14 cellular contexts compared by ENCODE assay signal in the genomic region with DNA sequence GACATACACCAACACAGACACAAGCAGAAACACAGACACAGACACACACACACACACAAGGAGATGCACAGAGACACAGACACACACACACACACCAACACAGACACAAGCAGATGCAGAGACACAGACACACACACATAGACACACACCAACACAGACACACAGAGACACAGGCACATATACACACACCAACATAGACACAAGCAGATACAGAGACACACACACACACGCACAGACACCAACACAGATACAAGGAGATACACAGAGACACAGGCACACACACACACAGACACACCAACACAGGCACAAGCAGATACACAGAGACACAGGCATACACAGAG.
DNase-seq lines count a peak whose midpoint lies in the region; ATAC-seq, FAIRE-seq and TF ChIP-seq lines count a peak whose summit lies in the region.
"Had no signal": no experiment of that assay in that cellular context is flagged by ENCODE, and none has a peak within 500 bp of the region (broad histone marks: within the 10 kb centered on the region; RNA-seq: fewer than 3 reads in every experiment).

No MANE protein-coding gene starts in this region.

- POLR2A ChIA-PET in GM12878 (lab: Charles Lee) = interaction anchor here (0.7 kb wide), 1 partner anchor 134 kb away, joined by 5 read pairs; no protein-coding TSS in a partner anchor

- H3K4me2 ChIP-seq in GM12878 (ENCODE audit: control insufficient read depth, insufficient read depth) = peak overlapping the region; percentile 6

- no peak overlapping the region for H2AFZ ChIP-seq in GM12878 (ENCODE audit: control insufficient read depth, low read depth, low read length)

- no peaks in the 10 kb centered on the region for H3K79me2 ChIP-seq in GM12878 (ENCODE audit: control insufficient read depth, insufficient read depth, low read length)

- no peak for TF ChIP-seq RAD21 in GM12878 (IDR thresholded peaks at IDR 0.05; ENCODE audit: insufficient read depth, low read depth, low read length)

- WGBS in heart right ventricle, 2 donors = 89 to 100% methylated on average over 1 of the region's 1 CpG
- WGBS in GM12878 (ENCODE audit: insufficient coverage, insufficient replicate concordance, low lambda C conversion rate, missing lambda C conversion rate) = 84% methylated on average over 1 of the region's 1 CpG
- 58 to 73% methylated on average over 1 of the region's 1 CpG for WGBS in body of pancreas, 2 donors

- no peaks in the 10 kb centered on the region for H4K20me1 ChIP-seq in GM12878 (ENCODE audit: control insufficient read depth, insufficient read depth)

- DNase-seq in heart right ventricle (no peak), left cardiac atrium (no peak), GM12878 (ENCODE audit: low read depth, low spot score) (no peak), uterus (no peak), SHP77 treated with DMSO at 0.1 percent for 48 hours (lab: John Stamatoyannopoulos, UW) (no peak), body of pancreas (no peak), substantia nigra (lab: John Stamatoyannopoulos, UW) (no peak)
- DNase-seq: DMS 273 treated with DMSO at 0.1 percent for 48 hours; NCI-H2171; nephron progenitor cell; stimulated activated CD4-positive, alpha-beta T cell treated with anti-CD3 and anti-CD28 coated beads, Interleukin-12 subunit alpha, Interleukin-12 subunit beta, amount 100 ng/mL, for 4 hours; testis had no signal

- TF ChIP-seq CTCF in heart right ventricle (IDR thresholded peaks at IDR 0.05) (no peak), GM12878 (IDR thresholded peaks at IDR 0.05 in 2 of 3, conservative IDR thresholded peaks at IDR 0.05 in 1 of 3; ENCODE audit: control insufficient read depth in 2 of 3, extremely low read depth in 1 of 3, insufficient read depth in 1 of 3, low read depth in 3 of 3, low read length in 3 of 3) (no peak), uterus (IDR thresholded peaks at IDR 0.05) (no peak), body of pancreas (IDR thresholded peaks at IDR 0.05) (no peak)

- ATAC-seq in heart right ventricle (no peak), left cardiac atrium (no peak), GM12878 (no peak), body of pancreas (no peak)

- H3K27ac ChIP-seq in heart right ventricle (peak overlapping the region in 7 of 10 donors; percentile 25 to 89 (median 63)), GM12878 (ENCODE audit: control insufficient read depth, insufficient read depth) (no peak overlapping the region), muscle layer of duodenum (ENCODE audit: low read length) (peak overlapping the region; percentile 35), uterus (peak overlapping the region; percentile 29 to 46), body of pancreas (peak overlapping the region in 1 of 4 donors; percentile 65), substantia nigra (ENCODE audit: low read depth, low read length, poor library complexity, severe bottlenecking) (no peak overlapping the region)
- H3K27ac ChIP-seq: testis had no signal

- H3K4me3 ChIP-seq in heart right ventricle (no peak overlapping the region), GM12878 (no peak overlapping the region), muscle layer of duodenum (ENCODE audit: low read depth in 1 of 2, low read length in 2 of 2) (no peak overlapping the region), uterus (no peak overlapping the region), body of pancreas (no peak overlapping the region)
- H3K4me3 ChIP-seq: testis had no signal

- BruUV-seq in GM12878 (replicated peaks; lab: Mats Ljungman, UMichigan) = no TSS peak

- H3K27me3 ChIP-seq in heart right ventricle = no peaks in the 10 kb centered on the region
- H3K27me3 ChIP-seq in GM12878 (replicated peaks in 1 of 2; ENCODE audit: control insufficient read depth in 2 of 2, insufficient read depth in 2 of 2, low read length in 1 of 2) = no peaks in the 10 kb centered on the region; a peak in 1 of 4 replicates
- H3K27me3 ChIP-seq in muscle layer of duodenum (ENCODE audit: low read depth, low read length) = no peaks in the 10 kb centered on the region
- no peaks in the 10 kb centered on the region for H3K27me3 ChIP-seq in uterus
- no peaks in the 10 kb centered on the region for H3K27me3 ChIP-seq in body of pancreas
- H3K27me3 ChIP-seq: testis had no signal

- RAD21 ChIA-PET in GM12878 (lab: Charles Lee; ENCODE audit: unreplicated experiment) = no interaction called here

- no peak for FAIRE-seq in GM12878 (lab: Jason Lieb, UNC)
- FAIRE-seq: frontal cortex had no signal

- TF ChIP-seq EP300 in GM12878 (IDR thresholded peaks at IDR 0.05; ENCODE audit: borderline replicate concordance in 1 of 2, control insufficient read depth in 1 of 2, low read depth in 2 of 2, low read length in 2 of 2) = no peak

- H3K36me3 ChIP-seq in heart right ventricle = no peaks in the 10 kb centered on the region
- no peaks in the 10 kb centered on the region for H3K36me3 ChIP-seq in GM12878 (ENCODE audit: control insufficient read depth in 2 of 2, insufficient read depth in 2 of 2, low read length in 1 of 2)
- no peaks in the 10 kb centered on the region for H3K36me3 ChIP-seq in muscle layer of duodenum (ENCODE audit: control insufficient read depth in 1 of 2, insufficient read depth in 2 of 2, low read length in 2 of 2)
- H3K36me3 ChIP-seq in uterus = no peaks in the 10 kb centered on the region
- H3K36me3 ChIP-seq in body of pancreas (replicated peaks in 1 of 2; ENCODE audit: insufficient read depth in 1 of 2, low read depth in 2 of 2) = no peaks in the 10 kb centered on the region

- SMC1A ChIA-PET in GM12878 (lab: Charles Lee; ENCODE audit: uncharacterized antibody, unreplicated experiment) = no interaction called here

- TF ChIP-seq POLR2A in GM12878 (IDR thresholded peaks at IDR 0.05; ENCODE audit: low read depth, low read length) (no peak), uterus (IDR thresholded peaks at IDR 0.05) (no peak), body of pancreas (IDR thresholded peaks at IDR 0.05) (no peak)

- H3K9ac ChIP-seq in GM12878 (ENCODE audit: control insufficient read depth, insufficient read depth, low read length) = no peak overlapping the region

- in situ Hi-C loops in GM12878 (cut with MboI) = no loop called here

- intact Hi-C loops in heart right ventricle (cut with DNase I) = no loop called here
- intact Hi-C loops in left cardiac atrium (cut with DNase I) = no loop called here
- intact Hi-C loops in GM12878 (cut with micrococcal nuclease; ENCODE audit: unreplicated experiment) = loop anchor here (5.0 to 10.0 kb wide), 2 partner anchors 255 to 347 kb away; a partner anchor contains a TSS
- intact Hi-C loops in uterus (cut with DNase I; ENCODE audit: low total_unique reads) = no loop called here
- intact Hi-C loops in body of pancreas (cut with DNase I) = no loop called here

- H3K4me1 ChIP-seq in heart right ventricle (peaks cover 0 to 59% (median 35%) of the 10 kb centered on the region in 9 donors), GM12878 (ENCODE audit: control insufficient read depth, insufficient read depth, low read length) (peaks cover 39% of the 10 kb centered on the region), muscle layer of duodenum (ENCODE audit: control insufficient read depth in 1 of 2, insufficient read depth in 2 of 2, low read length in 2 of 2) (peaks cover 0 to 6% of the 10 kb centered on the region in 2 donors), uterus (no peaks in the 10 kb centered on the region), body of pancreas (no peaks in the 10 kb centered on the region)

- peaks cover 0 to 2% (median 0%) of the 10 kb centered on the region in 11 donors for H3K9me3 ChIP-seq in heart right ventricle
- H3K9me3 ChIP-seq in GM12878 (replicated peaks; ENCODE audit: control insufficient read depth, insufficient read depth, low read length) = no peaks in the 10 kb centered on the region; the same call in 2 of the 3 replicates
- H3K9me3 ChIP-seq in muscle layer of duodenum (ENCODE audit: control insufficient read depth in 1 of 2, low read length in 2 of 2) = no peaks in the 10 kb centered on the region
- H3K9me3 ChIP-seq in uterus = no peaks in the 10 kb centered on the region
- no peaks in the 10 kb centered on the region for H3K9me3 ChIP-seq in body of pancreas
- H3K9me3 ChIP-seq: testis had no signal

- CTCF ChIA-PET in GM12878 (lab: Yijun Ruan, JAX) = no interaction called here

TF ChIP-seq in GM12878, 131 proteins besides CTCF, POLR2A, EP300 and RAD21:
- TF ChIP-seq GABPA (IDR thresholded peaks at IDR 0.05; ENCODE audit: low read depth) = no peak
- peak; percentile 0; the same call in 1 of the 2 replicates for TF ChIP-seq HDGF (IDR thresholded peaks at IDR 0.05)

Comparison
In these comparisons a context has a peak if more than half of its experiments do, and no peak if none do; other contexts are left out.
1. H3K27ac ChIP-seq: peak in heart right ventricle (7 of 10), muscle layer of duodenum (single experiment) and uterus (2 of 2); none in GM12878 (single experiment) and substantia nigra (single experiment).